ENCODE assay signal across 31 cellular contexts in genomic region chr10:103784089-103784488, GRCh38.
"Had no signal": no experiment of that assay in that cellular context is flagged by ENCODE, and none has a peak within 500 bp of the region (broad histone marks: within the 10 kb centered on the region; RNA-seq: fewer than 3 reads in every experiment).

No MANE protein-coding gene starts in this region.

- H3K27ac ChIP-seq: adrenal gland, body of pancreas, lower lobe of right lung, neutrophil, ovary, thyroid gland, upper lobe of right lung had no signal

- DNase-seq: activated CD4-positive, alpha-beta T cell treated with anti-CD3 and anti-CD28 coated beads for 36 hours; activated CD4-positive, alpha-beta T cell treated with anti-CD3 and anti-CD28 coated beads, Interleukin-2, amount 50 U/mL, for 48 hours; activated CD4-positive, CD25-positive, alpha-beta regulatory T cell; activated CD8-positive, alpha-beta memory T cell treated with anti-CD3 and anti-CD28 coated beads for 24 hours; activated effector memory CD4-positive, alpha-beta T cell treated with anti-CD3 and anti-CD28 coated beads, Interleukin-2, amount 50 U/mL, for 16 hours; activated naive CD4-positive, alpha-beta T cell treated with anti-CD3 and anti-CD28 coated beads for 36 hours; activated naive CD8-positive, alpha-beta T cell treated with anti-CD3 and anti-CD28 coated beads for 36 hours; adrenal gland; aorta; body of pancreas; dermis blood vessel endothelial cell; effector CD4-positive, alpha-beta T cell; kidney glomerular epithelial cell; lower lobe of right lung; mesenchymal stem cell; stimulated activated CD4-positive, alpha-beta T cell treated with anti-CD3 and anti-CD28 coated beads, Interleukin-12 subunit alpha, Interleukin-12 subunit beta, amount 100 ng/mL, for 4 hours; stimulated activated CD4-positive, alpha-beta T cell treated with anti-CD3 and anti-CD28 coated beads, Interleukin-4, amount 100 ng/mL, for 24 hours; stimulated activated CD8-positive, alpha-beta memory T cell treated with anti-CD3 and anti-CD28 coated beads, Interleukin-4, amount 100 ng/mL, for 48 hours; stimulated activated naive CD8-positive, alpha-beta T cell treated with anti-CD3 and anti-CD28 coated beads, Interleukin-15, amount 100 ng/mL, for 72 hours; T-cell; thyroid gland; upper lobe of right lung had no signal

- H3K27me3 Mint-ChIP-seq: progenitor cell of endocrine pancreas had no signal

- ATAC-seq: activated CD4-positive, alpha-beta T cell treated with anti-CD3 and anti-CD28 coated beads for 36 hours; body of pancreas; left lobe of liver; sciatic nerve; stimulated activated memory B cell treated with anti-CD40 and anti-IgM and Interleukin-4, amounts not matched to agents 10 μg/mL and 1 μg/mL and 100 μg/mL, for 72 hours; stimulated activated naive CD8-positive, alpha-beta T cell treated with anti-CD3 and anti-CD28 coated beads, Interleukin-15, amount 100 ng/mL, for 72 hours; T-cell had no signal

- H3K27me3 ChIP-seq: adrenal gland, body of pancreas, ovary, thyroid gland, upper lobe of right lung had no signal

- H3K36me3 Mint-ChIP-seq: activated naive CD8-positive, alpha-beta T cell treated with anti-CD3 and anti-CD28 coated beads for 36 hours; stimulated activated memory B cell treated with anti-CD40 and anti-IgM and Interleukin-4, amounts not matched to agents 10 μg/mL and 1 μg/mL and 100 μg/mL, for 72 hours; T-cell had no signal

- H3K36me3 ChIP-seq: adrenal gland, lower lobe of right lung, neutrophil, ovary, thyroid gland, upper lobe of right lung had no signal

- H3K9me3 Mint-ChIP-seq: activated naive CD4-positive, alpha-beta T cell treated with anti-CD3 and anti-CD28 coated beads for 36 hours; activated naive CD8-positive, alpha-beta T cell treated with anti-CD3 and anti-CD28 coated beads for 36 hours; nephron; stimulated activated memory B cell treated with anti-CD40 and anti-IgM and Interleukin-4, amounts not matched to agents 10 μg/mL and 1 μg/mL and 100 μg/mL, for 72 hours; stimulated activated naive CD8-positive, alpha-beta T cell treated with anti-CD3 and anti-CD28 coated beads, Interleukin-15, amount 100 ng/mL, for 72 hours; T-cell; T-helper 2 cell treated with Interferon-gamma antibody and Interleukin-4, amounts not matched to agents 5 μg/mL and 100 μg/mL, for 36 hours had no signal

- H3K27ac Mint-ChIP-seq: activated CD4-positive, alpha-beta T cell treated with anti-CD3 and anti-CD28 coated beads for 36 hours; activated naive CD4-positive, alpha-beta T cell treated with anti-CD3 and anti-CD28 coated beads for 36 hours; activated naive CD8-positive, alpha-beta T cell treated with anti-CD3 and anti-CD28 coated beads for 36 hours; progenitor cell of endocrine pancreas; stimulated activated memory B cell treated with anti-CD40 and anti-IgM and Interleukin-4, amounts not matched to agents 10 μg/mL and 1 μg/mL and 100 μg/mL, for 72 hours; T-cell; T-helper 2 cell treated with Interferon-gamma antibody and Interleukin-4, amounts not matched to agents 5 μg/mL and 100 μg/mL, for 36 hours had no signal

- H3K9me3 ChIP-seq: adrenal gland, body of pancreas, lower lobe of right lung, neutrophil, ovary, thyroid gland, upper lobe of right lung had no signal

- H3K4me1 Mint-ChIP-seq: stimulated activated memory B cell treated with anti-CD40 and anti-IgM and Interleukin-4, amounts not matched to agents 10 μg/mL and 1 μg/mL and 100 μg/mL, for 72 hours had no signal

- H3K4me3 Mint-ChIP-seq: activated CD4-positive, alpha-beta T cell treated with anti-CD3 and anti-CD28 coated beads for 36 hours; activated naive CD4-positive, alpha-beta T cell treated with anti-CD3 and anti-CD28 coated beads for 36 hours; activated naive CD8-positive, alpha-beta T cell treated with anti-CD3 and anti-CD28 coated beads for 36 hours; nephron; stimulated activated memory B cell treated with anti-CD40 and anti-IgM and Interleukin-4, amounts not matched to agents 10 μg/mL and 1 μg/mL and 100 μg/mL, for 72 hours; stimulated activated naive CD8-positive, alpha-beta T cell treated with anti-CD3 and anti-CD28 coated beads, Interleukin-15, amount 100 ng/mL, for 72 hours; T-cell; T-helper 2 cell treated with Interferon-gamma antibody and Interleukin-4, amounts not matched to agents 5 μg/mL and 100 μg/mL, for 36 hours had no signal

- H3K4me3 ChIP-seq: adrenal gland, body of pancreas, lower lobe of right lung, ovary, skin epidermis, thyroid gland, upper lobe of right lung had no signal

- H3K4me1 ChIP-seq: adrenal gland, thyroid gland had no signal
